ENCODE assay signal across 1 cellular context in the genomic region with DNA sequence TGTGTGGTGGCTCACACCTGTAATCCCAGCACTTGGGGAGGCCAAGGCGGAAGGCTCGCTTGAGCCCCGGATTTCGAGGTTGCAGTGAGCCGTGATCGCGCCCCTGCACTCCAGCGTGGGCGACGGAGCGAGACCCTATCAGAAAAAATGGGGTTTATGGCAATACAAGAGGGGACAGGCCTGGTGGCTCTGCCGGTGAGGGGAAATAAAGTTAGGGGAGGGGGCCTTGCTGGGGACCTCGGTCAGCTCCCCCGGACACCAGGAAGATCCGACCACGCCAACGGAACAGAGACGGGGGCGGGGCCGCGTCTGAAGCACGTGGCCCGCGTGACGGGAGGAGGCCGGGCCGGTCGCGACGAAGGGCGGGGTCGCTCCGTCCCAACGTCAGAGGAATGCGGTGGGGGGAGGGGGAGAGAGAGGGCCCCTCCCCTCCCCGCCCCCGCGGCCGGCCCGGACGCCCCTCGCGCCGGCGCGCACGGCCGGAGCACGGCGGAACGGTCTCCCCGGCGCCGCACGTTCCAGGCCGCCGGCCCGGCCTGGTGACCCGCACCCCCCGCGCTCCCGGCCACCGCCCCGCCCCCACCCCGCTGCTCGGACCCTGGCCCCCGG.
A peak's percentile ranks its signal among the peaks of the same experiment; 100 is the strongest.
TF ChIP-seq lines count a peak whose summit lies in the region.

No MANE protein-coding gene starts in this region.

TF ChIP-seq in K562, 482 proteins besides CTCF, POLR2A, EP300 and RAD21 (continued from another document and continues in another):
- TF ChIP-seq, protein P1, sequence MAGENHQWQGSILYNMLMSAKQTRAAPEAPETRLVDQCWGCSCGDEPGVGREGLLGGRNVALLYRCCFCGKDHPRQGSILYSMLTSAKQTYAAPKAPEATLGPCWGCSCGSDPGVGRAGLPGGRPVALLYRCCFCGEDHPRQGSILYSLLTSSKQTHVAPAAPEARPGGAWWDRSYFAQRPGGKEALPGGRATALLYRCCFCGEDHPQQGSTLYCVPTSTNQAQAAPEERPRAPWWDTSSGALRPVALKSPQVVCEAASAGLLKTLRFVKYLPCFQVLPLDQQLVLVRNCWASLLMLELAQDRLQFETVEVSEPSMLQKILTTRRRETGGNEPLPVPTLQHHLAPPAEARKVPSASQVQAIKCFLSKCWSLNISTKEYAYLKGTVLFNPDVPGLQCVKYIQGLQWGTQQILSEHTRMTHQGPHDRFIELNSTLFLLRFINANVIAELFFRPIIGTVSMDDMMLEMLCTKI (IDR thresholded peaks at IDR 0.05; ENCODE audit: partially characterized antibody) = no peak
- TF ChIP-seq ZNF212 (CRISPR knock-in tag; IDR thresholded peaks at IDR 0.05) (no peak), MCM5 (IDR thresholded peaks at IDR 0.05; ENCODE audit: low read depth) (no peak), PHF21A (IDR thresholded peaks at IDR 0.05; ENCODE audit: borderline replicate concordance, low read depth) (no peak), ZNF644 (tag; IDR thresholded peaks at IDR 0.05; ENCODE audit: low read depth) (0 out of 2 replicates have a peak, but pooled peaks have one; percentile 53), SLC30A9 (CRISPR knock-in tag; IDR thresholded peaks at IDR 0.05) (no peak), TSC22D4 (tag; IDR thresholded peaks at IDR 0.05) (no peak), IRF2 (CRISPR knock-in tag; IDR thresholded peaks at IDR 0.05) (no peak), ARID2 (IDR thresholded peaks at IDR 0.05) (no peak), ZNF431 (CRISPR knock-in tag; IDR thresholded peaks at IDR 0.05) (0 out of 2 replicates have a peak, but pooled peaks have one; percentile 38), ZNF143 (CRISPR knock-in tag; IDR thresholded peaks at IDR 0.05) (no peak), ZNF57 (CRISPR knock-in tag; IDR thresholded peaks at IDR 0.05) (no peak), RBFOX2 (IDR thresholded peaks at IDR 0.05; ENCODE audit: low read depth, low read length) (peak; percentile 75), DNMT1 (IDR thresholded peaks at IDR 0.05) (no peak), MEIS2 (IDR thresholded peaks at IDR 0.05; ENCODE audit: partially characterized antibody) (peak; percentile 31), POLR2G (IDR thresholded peaks at IDR 0.05; ENCODE audit: low read depth, low read length) (peak; percentile 77), POLR2H (tag; IDR thresholded peaks at IDR 0.05; ENCODE audit: low read depth) (peak; percentile 70), MYBL2 (IDR thresholded peaks at IDR 0.05; ENCODE audit: low read depth) (no peak), MYBL2 (CRISPR knock-in tag; IDR thresholded peaks at IDR 0.05; ENCODE audit: borderline replicate concordance) (no peak)
- TF ChIP-seq, protein P2, sequence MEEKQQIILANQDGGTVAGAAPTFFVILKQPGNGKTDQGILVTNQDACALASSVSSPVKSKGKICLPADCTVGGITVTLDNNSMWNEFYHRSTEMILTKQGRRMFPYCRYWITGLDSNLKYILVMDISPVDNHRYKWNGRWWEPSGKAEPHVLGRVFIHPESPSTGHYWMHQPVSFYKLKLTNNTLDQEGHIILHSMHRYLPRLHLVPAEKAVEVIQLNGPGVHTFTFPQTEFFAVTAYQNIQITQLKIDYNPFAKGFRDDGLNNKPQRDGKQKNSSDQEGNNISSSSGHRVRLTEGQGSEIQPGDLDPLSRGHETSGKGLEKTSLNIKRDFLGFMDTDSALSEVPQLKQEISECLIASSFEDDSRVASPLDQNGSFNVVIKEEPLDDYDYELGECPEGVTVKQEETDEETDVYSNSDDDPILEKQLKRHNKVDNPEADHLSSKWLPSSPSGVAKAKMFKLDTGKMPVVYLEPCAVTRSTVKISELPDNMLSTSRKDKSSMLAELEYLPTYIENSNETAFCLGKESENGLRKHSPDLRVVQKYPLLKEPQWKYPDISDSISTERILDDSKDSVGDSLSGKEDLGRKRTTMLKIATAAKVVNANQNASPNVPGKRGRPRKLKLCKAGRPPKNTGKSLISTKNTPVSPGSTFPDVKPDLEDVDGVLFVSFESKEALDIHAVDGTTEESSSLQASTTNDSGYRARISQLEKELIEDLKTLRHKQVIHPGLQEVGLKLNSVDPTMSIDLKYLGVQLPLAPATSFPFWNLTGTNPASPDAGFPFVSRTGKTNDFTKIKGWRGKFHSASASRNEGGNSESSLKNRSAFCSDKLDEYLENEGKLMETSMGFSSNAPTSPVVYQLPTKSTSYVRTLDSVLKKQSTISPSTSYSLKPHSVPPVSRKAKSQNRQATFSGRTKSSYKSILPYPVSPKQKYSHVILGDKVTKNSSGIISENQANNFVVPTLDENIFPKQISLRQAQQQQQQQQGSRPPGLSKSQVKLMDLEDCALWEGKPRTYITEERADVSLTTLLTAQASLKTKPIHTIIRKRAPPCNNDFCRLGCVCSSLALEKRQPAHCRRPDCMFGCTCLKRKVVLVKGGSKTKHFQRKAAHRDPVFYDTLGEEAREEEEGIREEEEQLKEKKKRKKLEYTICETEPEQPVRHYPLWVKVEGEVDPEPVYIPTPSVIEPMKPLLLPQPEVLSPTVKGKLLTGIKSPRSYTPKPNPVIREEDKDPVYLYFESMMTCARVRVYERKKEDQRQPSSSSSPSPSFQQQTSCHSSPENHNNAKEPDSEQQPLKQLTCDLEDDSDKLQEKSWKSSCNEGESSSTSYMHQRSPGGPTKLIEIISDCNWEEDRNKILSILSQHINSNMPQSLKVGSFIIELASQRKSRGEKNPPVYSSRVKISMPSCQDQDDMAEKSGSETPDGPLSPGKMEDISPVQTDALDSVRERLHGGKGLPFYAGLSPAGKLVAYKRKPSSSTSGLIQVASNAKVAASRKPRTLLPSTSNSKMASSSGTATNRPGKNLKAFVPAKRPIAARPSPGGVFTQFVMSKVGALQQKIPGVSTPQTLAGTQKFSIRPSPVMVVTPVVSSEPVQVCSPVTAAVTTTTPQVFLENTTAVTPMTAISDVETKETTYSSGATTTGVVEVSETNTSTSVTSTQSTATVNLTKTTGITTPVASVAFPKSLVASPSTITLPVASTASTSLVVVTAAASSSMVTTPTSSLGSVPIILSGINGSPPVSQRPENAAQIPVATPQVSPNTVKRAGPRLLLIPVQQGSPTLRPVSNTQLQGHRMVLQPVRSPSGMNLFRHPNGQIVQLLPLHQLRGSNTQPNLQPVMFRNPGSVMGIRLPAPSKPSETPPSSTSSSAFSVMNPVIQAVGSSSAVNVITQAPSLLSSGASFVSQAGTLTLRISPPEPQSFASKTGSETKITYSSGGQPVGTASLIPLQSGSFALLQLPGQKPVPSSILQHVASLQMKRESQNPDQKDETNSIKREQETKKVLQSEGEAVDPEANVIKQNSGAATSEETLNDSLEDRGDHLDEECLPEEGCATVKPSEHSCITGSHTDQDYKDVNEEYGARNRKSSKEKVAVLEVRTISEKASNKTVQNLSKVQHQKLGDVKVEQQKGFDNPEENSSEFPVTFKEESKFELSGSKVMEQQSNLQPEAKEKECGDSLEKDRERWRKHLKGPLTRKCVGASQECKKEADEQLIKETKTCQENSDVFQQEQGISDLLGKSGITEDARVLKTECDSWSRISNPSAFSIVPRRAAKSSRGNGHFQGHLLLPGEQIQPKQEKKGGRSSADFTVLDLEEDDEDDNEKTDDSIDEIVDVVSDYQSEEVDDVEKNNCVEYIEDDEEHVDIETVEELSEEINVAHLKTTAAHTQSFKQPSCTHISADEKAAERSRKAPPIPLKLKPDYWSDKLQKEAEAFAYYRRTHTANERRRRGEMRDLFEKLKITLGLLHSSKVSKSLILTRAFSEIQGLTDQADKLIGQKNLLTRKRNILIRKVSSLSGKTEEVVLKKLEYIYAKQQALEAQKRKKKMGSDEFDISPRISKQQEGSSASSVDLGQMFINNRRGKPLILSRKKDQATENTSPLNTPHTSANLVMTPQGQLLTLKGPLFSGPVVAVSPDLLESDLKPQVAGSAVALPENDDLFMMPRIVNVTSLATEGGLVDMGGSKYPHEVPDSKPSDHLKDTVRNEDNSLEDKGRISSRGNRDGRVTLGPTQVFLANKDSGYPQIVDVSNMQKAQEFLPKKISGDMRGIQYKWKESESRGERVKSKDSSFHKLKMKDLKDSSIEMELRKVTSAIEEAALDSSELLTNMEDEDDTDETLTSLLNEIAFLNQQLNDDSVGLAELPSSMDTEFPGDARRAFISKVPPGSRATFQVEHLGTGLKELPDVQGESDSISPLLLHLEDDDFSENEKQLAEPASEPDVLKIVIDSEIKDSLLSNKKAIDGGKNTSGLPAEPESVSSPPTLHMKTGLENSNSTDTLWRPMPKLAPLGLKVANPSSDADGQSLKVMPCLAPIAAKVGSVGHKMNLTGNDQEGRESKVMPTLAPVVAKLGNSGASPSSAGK (IDR thresholded peaks at IDR 0.05) = peak; percentile 87
- TF ChIP-seq, protein P3, sequence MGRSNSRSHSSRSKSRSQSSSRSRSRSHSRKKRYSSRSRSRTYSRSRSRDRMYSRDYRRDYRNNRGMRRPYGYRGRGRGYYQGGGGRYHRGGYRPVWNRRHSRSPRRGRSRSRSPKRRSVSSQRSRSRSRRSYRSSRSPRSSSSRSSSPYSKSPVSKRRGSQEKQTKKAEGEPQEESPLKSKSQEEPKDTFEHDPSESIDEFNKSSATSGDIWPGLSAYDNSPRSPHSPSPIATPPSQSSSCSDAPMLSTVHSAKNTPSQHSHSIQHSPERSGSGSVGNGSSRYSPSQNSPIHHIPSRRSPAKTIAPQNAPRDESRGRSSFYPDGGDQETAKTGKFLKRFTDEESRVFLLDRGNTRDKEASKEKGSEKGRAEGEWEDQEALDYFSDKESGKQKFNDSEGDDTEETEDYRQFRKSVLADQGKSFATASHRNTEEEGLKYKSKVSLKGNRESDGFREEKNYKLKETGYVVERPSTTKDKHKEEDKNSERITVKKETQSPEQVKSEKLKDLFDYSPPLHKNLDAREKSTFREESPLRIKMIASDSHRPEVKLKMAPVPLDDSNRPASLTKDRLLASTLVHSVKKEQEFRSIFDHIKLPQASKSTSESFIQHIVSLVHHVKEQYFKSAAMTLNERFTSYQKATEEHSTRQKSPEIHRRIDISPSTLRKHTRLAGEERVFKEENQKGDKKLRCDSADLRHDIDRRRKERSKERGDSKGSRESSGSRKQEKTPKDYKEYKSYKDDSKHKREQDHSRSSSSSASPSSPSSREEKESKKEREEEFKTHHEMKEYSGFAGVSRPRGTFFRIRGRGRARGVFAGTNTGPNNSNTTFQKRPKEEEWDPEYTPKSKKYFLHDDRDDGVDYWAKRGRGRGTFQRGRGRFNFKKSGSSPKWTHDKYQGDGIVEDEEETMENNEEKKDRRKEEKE (IDR thresholded peaks at IDR 0.05; ENCODE audit: borderline replicate concordance in 1 of 2, control insufficient read depth in 1 of 2, low read depth in 2 of 2, low read length in 1 of 2) = no peak
- TF ChIP-seq, protein P4, sequence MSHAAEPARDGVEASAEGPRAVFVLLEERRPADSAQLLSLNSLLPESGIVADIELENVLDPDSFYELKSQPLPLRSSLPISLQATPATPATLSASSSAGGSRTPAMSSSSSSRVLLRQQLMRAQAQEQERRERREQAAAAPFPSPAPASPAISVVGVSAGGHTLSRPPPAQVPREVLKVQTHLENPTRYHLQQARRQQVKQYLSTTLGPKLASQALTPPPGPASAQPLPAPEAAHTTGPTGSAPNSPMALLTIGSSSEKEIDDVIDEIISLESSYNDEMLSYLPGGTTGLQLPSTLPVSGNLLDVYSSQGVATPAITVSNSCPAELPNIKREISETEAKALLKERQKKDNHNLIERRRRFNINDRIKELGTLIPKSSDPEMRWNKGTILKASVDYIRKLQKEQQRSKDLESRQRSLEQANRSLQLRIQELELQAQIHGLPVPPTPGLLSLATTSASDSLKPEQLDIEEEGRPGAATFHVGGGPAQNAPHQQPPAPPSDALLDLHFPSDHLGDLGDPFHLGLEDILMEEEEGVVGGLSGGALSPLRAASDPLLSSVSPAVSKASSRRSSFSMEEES (CRISPR knock-in tag; IDR thresholded peaks at IDR 0.05) = peak; percentile 18; the same call in 1 of the 2 replicates
- TF ChIP-seq, protein P5, sequence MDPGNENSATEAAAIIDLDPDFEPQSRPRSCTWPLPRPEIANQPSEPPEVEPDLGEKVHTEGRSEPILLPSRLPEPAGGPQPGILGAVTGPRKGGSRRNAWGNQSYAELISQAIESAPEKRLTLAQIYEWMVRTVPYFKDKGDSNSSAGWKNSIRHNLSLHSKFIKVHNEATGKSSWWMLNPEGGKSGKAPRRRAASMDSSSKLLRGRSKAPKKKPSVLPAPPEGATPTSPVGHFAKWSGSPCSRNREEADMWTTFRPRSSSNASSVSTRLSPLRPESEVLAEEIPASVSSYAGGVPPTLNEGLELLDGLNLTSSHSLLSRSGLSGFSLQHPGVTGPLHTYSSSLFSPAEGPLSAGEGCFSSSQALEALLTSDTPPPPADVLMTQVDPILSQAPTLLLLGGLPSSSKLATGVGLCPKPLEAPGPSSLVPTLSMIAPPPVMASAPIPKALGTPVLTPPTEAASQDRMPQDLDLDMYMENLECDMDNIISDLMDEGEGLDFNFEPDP (CRISPR knock-in tag; IDR thresholded peaks at IDR 0.05) = no peak
- TF ChIP-seq, protein P6, sequence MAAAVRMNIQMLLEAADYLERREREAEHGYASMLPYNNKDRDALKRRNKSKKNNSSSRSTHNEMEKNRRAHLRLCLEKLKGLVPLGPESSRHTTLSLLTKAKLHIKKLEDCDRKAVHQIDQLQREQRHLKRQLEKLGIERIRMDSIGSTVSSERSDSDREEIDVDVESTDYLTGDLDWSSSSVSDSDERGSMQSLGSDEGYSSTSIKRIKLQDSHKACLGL (CRISPR knock-in tag; IDR thresholded peaks at IDR 0.05; ENCODE audit: borderline replicate concordance, poor library complexity, severe bottlenecking) = peak; percentile 70
- TF ChIP-seq, protein P7, sequence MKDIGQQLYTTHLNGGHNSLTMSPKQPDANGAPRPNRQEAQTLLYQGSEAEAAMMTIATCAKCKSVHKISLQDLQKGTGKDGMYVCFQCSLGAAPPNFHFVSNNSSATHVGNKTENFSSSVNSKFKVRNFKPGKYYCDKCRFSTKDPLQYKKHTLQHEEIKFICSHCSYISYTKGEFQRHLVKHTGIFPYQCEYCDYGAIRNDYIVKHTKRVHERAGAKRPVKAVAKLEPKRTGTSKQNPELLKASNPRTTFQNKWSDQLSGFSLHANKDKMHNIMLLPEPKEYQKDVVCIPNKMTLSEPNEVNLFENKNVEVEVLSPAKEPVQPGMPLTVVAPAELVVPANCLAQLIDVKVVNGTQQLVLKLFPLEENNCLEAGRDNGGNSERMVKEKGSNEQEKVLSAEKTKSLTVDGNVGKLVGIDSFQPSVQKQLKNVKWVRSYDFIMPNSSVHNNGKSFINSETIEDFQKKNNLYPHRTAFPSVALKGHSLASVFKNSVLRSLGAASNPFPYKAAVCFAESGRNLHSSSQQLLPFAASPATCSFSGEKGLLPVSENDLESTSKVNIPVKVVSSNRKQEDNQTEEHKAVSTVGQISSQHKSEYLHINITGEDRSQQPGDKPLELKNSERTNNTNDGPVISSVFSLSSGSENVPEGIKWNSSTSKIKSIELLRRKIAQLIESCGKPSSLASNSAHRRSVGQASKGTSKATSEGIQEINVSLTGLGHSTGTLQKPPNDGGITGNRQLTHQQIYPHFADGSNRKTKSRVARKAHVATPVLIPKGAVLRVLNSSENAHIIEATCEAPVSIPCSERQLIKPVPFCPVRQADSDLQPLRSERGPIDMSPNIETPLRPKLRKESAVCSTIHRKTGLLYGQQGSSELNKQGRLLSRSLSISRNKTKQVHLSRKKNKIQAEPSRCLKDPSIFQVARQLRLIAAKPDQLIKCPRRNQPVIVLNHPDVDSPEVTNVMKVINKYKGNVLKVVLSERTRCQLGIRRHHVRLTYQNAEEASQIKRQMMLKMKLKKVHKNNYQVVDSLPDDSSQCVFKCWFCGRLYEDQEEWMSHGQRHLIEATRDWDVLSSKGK (CRISPR knock-in tag; IDR thresholded peaks at IDR 0.05) = no peak
- TF ChIP-seq, protein P8, sequence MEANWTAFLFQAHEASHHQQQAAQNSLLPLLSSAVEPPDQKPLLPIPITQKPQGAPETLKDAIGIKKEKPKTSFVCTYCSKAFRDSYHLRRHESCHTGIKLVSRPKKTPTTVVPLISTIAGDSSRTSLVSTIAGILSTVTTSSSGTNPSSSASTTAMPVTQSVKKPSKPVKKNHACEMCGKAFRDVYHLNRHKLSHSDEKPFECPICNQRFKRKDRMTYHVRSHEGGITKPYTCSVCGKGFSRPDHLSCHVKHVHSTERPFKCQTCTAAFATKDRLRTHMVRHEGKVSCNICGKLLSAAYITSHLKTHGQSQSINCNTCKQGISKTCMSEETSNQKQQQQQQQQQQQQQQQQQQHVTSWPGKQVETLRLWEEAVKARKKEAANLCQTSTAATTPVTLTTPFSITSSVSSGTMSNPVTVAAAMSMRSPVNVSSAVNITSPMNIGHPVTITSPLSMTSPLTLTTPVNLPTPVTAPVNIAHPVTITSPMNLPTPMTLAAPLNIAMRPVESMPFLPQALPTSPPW (CRISPR knock-in tag; IDR thresholded peaks at IDR 0.05) = peak; percentile 97; the same call in 1 of the 2 replicates
